34 cellular contexts compared by ENCODE assay signal in the genomic region with DNA sequence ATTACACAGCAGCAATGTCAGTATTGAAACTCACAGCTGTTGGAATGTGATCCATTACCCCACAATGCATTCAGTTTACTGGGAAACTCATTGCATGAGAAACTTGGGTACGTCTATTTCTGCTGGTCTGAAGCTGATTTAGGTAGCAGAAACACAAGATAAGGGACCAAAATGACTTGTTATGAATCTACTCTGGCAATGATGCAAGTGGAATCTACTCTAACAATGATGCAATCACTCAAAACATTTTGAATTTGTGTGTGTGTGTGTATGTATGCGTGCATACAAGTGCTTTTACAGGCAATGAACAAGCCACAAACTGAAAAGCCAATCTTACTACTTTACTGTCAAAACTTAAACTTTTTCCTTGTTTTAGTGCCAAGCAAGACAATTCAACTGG.
"Had no signal": no experiment of that assay in that cellular context is flagged by ENCODE, and none has a peak within 500 bp of the region (broad histone marks: within the 10 kb centered on the region; RNA-seq: fewer than 3 reads in every experiment).

No MANE protein-coding gene starts in this region.

- H3K36me3 Mint-ChIP-seq: activated naive CD8-positive, alpha-beta T cell; T-cell had no signal

- FAIRE-seq: astrocyte, bronchial epithelial cell, colon had no signal

- H3K9me3 ChIP-seq: esophagus muscularis mucosa had no signal

- H3K27ac ChIP-seq: brain microvascular endothelial cell, esophagus muscularis mucosa, WERI-Rb-1 had no signal

- DNase-seq: activated B cell treated with CpG ODN at 0.5 μM for 24 hours; activated CD4-positive, alpha-beta T cell treated with anti-CD3 and anti-CD28 coated beads for 48 hours; activated CD4-positive, alpha-beta T cell treated with anti-CD3 and anti-CD28 coated beads, Interleukin-2, amount 50 U/mL, for 1 hour; activated CD4-positive, alpha-beta T cell treated with anti-CD3 and anti-CD28 coated beads, Interleukin-2, amount 50 U/mL, for 48 hours; activated CD8-positive, alpha-beta memory T cell treated with anti-CD3 and anti-CD28 coated beads for 24 hours; activated CD8-positive, alpha-beta T cell treated with anti-CD3 and anti-CD28 coated beads for 36 hours; activated effector memory CD4-positive, alpha-beta T cell treated with Interleukin-2 at 50 U/mL for 16 hours; activated gamma-delta T cell treated with Interleukin-2 at 50 U/mL for 16 hours; activated naive CD4-positive, alpha-beta T cell treated with anti-CD3 and anti-CD28 coated beads, Interleukin-2, amount 50 U/mL, for 16 hours; activated naive CD4-positive, alpha-beta T cell treated with Interleukin-2 at 50 U/mL for 16 hours; activated T-cell treated with anti-CD3 and anti-CD28 coated beads, Interleukin-2, amount 50 U/mL, for 4 hours; amniotic stem cell; anterior cingulate cortex; brain microvascular endothelial cell; cortex of kidney; dermis blood vessel endothelial cell; effector CD4-positive, alpha-beta T cell; effector memory CD8-positive, alpha-beta T cell; erythroblast; foreskin melanocyte; head of caudate nucleus; T-cell; T-helper 17 cell; T1000; WERI-Rb-1 had no signal

- H3K4me1 Mint-ChIP-seq: activated B cell treated with CpG ODN at 0.5 μM for 24 hours; activated T-helper 17 cell treated with anti-CD3 and anti-CD28 coated beads, Interleukin-2, amount 50 U/mL, for 72 hours; central memory CD8-positive, alpha-beta T cell; T-cell; T-helper 17 cell had no signal

- H3K4me3 Mint-ChIP-seq: activated B cell treated with CpG ODN at 0.5 μM for 24 hours; activated CD8-positive, alpha-beta T cell treated with anti-CD3 and anti-CD28 coated beads for 36 hours; activated naive CD8-positive, alpha-beta T cell; activated T-cell treated with anti-CD3 and anti-CD28 coated beads, Interleukin-2, amount 50 U/mL, for 4 hours; activated T-helper 17 cell treated with anti-CD3 and anti-CD28 coated beads, Interleukin-2, amount 50 U/mL, for 72 hours; central memory CD8-positive, alpha-beta T cell; effector memory CD8-positive, alpha-beta T cell; T-cell; T-helper 17 cell; T-helper 2 cell treated with Interferon-gamma antibody and Interleukin-4, amounts not matched to agents 5 μg/mL and 100 μg/mL, for 36 hours had no signal

- ATAC-seq: activated CD4-positive, CD25-positive, alpha-beta regulatory T cell treated with anti-CD3 and anti-CD28 coated beads, Interleukin-2, amount 50 U/mL, for 24 hours; activated CD8-positive, alpha-beta T cell treated with anti-CD3 and anti-CD28 coated beads for 36 hours; activated T-cell treated with anti-CD3 and anti-CD28 coated beads, Interleukin-2, amount 50 U/mL, for 4 hours; activated T-helper 17 cell treated with anti-CD3 and anti-CD28 coated beads, Interleukin-2, amount 50 U/mL, for 72 hours; effector memory CD8-positive, alpha-beta T cell; T-cell; T-helper 17 cell had no signal

- H3K27me3 ChIP-seq: brain microvascular endothelial cell, esophagus muscularis mucosa had no signal

- H3K27ac Mint-ChIP-seq: activated B cell treated with CpG ODN at 0.5 μM for 24 hours; activated CD8-positive, alpha-beta T cell treated with anti-CD3 and anti-CD28 coated beads for 36 hours; activated naive CD8-positive, alpha-beta T cell; activated T-helper 17 cell treated with anti-CD3 and anti-CD28 coated beads, Interleukin-2, amount 50 U/mL, for 72 hours; effector memory CD8-positive, alpha-beta T cell; T-cell; T-helper 17 cell; T-helper 2 cell treated with Interferon-gamma antibody and Interleukin-4, amounts not matched to agents 5 μg/mL and 100 μg/mL, for 36 hours had no signal

- H3K4me1 ChIP-seq: esophagus muscularis mucosa had no signal

- H3K4me3 ChIP-seq: esophagus muscularis mucosa had no signal

- H3K9me3 Mint-ChIP-seq: activated B cell treated with CpG ODN at 0.5 μM for 24 hours had no signal

- H3K36me3 ChIP-seq: brain microvascular endothelial cell, esophagus muscularis mucosa, WERI-Rb-1 had no signal
